Comparison of ENCODE assay signal across 14 cellular contexts in genomic region chr9:123438321-123438720, GRCh38.
DNase-seq lines count a peak whose midpoint lies in the region; ATAC-seq and TF ChIP-seq lines count a peak whose summit lies in the region.
"Had no signal": no experiment of that assay in that cellular context is flagged by ENCODE, and none has a peak within 500 bp of the region (broad histone marks: within the 10 kb centered on the region; RNA-seq: fewer than 3 reads in every experiment).

No MANE protein-coding gene starts in this region.

- no peaks in the 10 kb centered on the region for H3F3A ChIP-seq in smooth muscle cell (ENCODE audit: low read depth)

- dilution Hi-C loops in IMR-90 (cut with HindIII; ENCODE audit: low sequenced_read_pairs, unreplicated experiment): no loop called here

- no peak overlapping the region for H2AK9ac ChIP-seq in IMR-90 (replicated peaks; ENCODE audit: low read depth, low read length, poor library complexity)

- CTCF ChIA-PET in IMR-90 (lab: Yijun Ruan, JAX): no interaction called here

- H3K27ac ChIP-seq in IMR-90 (ENCODE audit: insufficient read depth, low read length) (no peak overlapping the region), smooth muscle cell (ENCODE audit: low read depth) (no peak overlapping the region)
- H3K27ac ChIP-seq: RWPE1 had no signal

- in situ Hi-C loops in IMR-90 (cut with MboI; ENCODE audit: low sequenced_read_pairs): no loop called here

- POLR2A ChIA-PET in IMR-90 (lab: Charles Lee; ENCODE audit: unreplicated experiment): no interaction called here

- no peak overlapping the region for H2AK5ac ChIP-seq in IMR-90 (ENCODE audit: low read depth, low read length)

- no CpG with 5 or more reads among the region's 8 CpGs for WGBS in IMR-90 (ENCODE audit: extremely low coverage in 2 of 2, insufficient read length in 1 of 2), 2 experiments
- WGBS in smooth muscle cell (ENCODE audit: low lambda C conversion rate): 32% methylated on average over 8 of the region's 8 CpGs

- no peak for TF ChIP-seq RAD21 in IMR-90 (IDR thresholded peaks at IDR 0.05; ENCODE audit: low read length)

- H3K79me2 ChIP-seq in smooth muscle cell (ENCODE audit: low read depth): no peaks in the 10 kb centered on the region

- H3K4me1 ChIP-seq in IMR-90 (ENCODE audit: control insufficient read depth, insufficient read depth, low read length): peaks cover 7% of the 10 kb centered on the region
- H3K4me1 ChIP-seq in smooth muscle cell (ENCODE audit: low read depth): peaks cover 28% of the 10 kb centered on the region

- H2BK15ac ChIP-seq in IMR-90 (ENCODE audit: low read depth, low read length): no peak overlapping the region

- no peak for TF ChIP-seq CTCF in IMR-90 (conservative IDR thresholded peaks at IDR 0.05; ENCODE audit: low read depth, low read length)
- TF ChIP-seq CTCF in smooth muscle cell (IDR thresholded peaks at IDR 0.05; ENCODE audit: borderline replicate concordance, insufficient read depth, poor library complexity, severe bottlenecking): no peak

- no peak overlapping the region for H3K23ac ChIP-seq in IMR-90 (ENCODE audit: low read depth, low read length)

- no peak overlapping the region for H4K91ac ChIP-seq in IMR-90 (ENCODE audit: insufficient read depth, low read depth, low read length)

- H3K14ac ChIP-seq in IMR-90 (replicated peaks; ENCODE audit: low read depth, low read length): no peak overlapping the region

- H2AFZ ChIP-seq in IMR-90 (replicated peaks; ENCODE audit: low read length, poor library complexity) (no peak overlapping the region), smooth muscle cell (ENCODE audit: low read depth) (no peak overlapping the region)

- H3K27me3 ChIP-seq in IMR-90 (ENCODE audit: control insufficient read depth, insufficient read depth, low read length): no peaks in the 10 kb centered on the region
- no peaks in the 10 kb centered on the region for H3K27me3 ChIP-seq in smooth muscle cell (ENCODE audit: low read depth)

- H2BK5ac ChIP-seq in IMR-90 (ENCODE audit: low read depth, low read length, poor library complexity, severe bottlenecking): no peak overlapping the region

- no peaks in the 10 kb centered on the region for H3K9me1 ChIP-seq in IMR-90 (ENCODE audit: insufficient read depth, low read length)

- no peak overlapping the region for H3K4ac ChIP-seq in IMR-90 (ENCODE audit: low read depth, low read length)

- H3K56ac ChIP-seq in IMR-90 (ENCODE audit: extremely low read depth, insufficient read depth, low read length): no peak overlapping the region

- H3K9ac ChIP-seq in IMR-90 (ENCODE audit: low read depth, low read length) (no peak overlapping the region), smooth muscle cell (ENCODE audit: low read depth) (no peak overlapping the region)

- no peaks in the 10 kb centered on the region for H3K9me3 ChIP-seq in IMR-90 (ENCODE audit: control insufficient read depth, insufficient read depth, low read length)
- H3K9me3 ChIP-seq in smooth muscle cell (replicated peaks; ENCODE audit: low read depth): no peaks in the 10 kb centered on the region

- H3K4me2 ChIP-seq in IMR-90 (ENCODE audit: low read depth, low read length) (no peak overlapping the region), smooth muscle cell (peak overlapping the region; percentile 18)

- no peak for TF ChIP-seq POLR2A in IMR-90 (IDR thresholded peaks at IDR 0.05; ENCODE audit: low read depth, low read length)

- H3K36me3 ChIP-seq in IMR-90 (ENCODE audit: control insufficient read depth, insufficient read depth, low read length) (peaks cover 2% of the 10 kb centered on the region; the same call in 1 of the 2 replicates), smooth muscle cell (ENCODE audit: low read depth) (no peaks in the 10 kb centered on the region)

- H3K79me1 ChIP-seq in IMR-90 (ENCODE audit: low read depth in 1 of 2, low read length in 2 of 2): no peaks in the 10 kb centered on the region

- intact Hi-C loops in IMR-90 (cut with micrococcal nuclease): no loop called here

- no peak overlapping the region for H3K4me3 ChIP-seq in IMR-90 (ENCODE audit: insufficient read depth, low read depth, low read length)
- no peak overlapping the region for H3K4me3 ChIP-seq in smooth muscle cell

- H4K20me1 ChIP-seq in IMR-90 (ENCODE audit: insufficient read depth, low read length): no peaks in the 10 kb centered on the region
- H4K20me1 ChIP-seq in smooth muscle cell (ENCODE audit: low read depth): no peaks in the 10 kb centered on the region

- DNase-seq in IMR-90 (peak; percentile 19), astrocyte of the hippocampus (ENCODE audit: low read depth, low spot score) (peak; percentile 91), lung microvascular endothelial cell (ENCODE audit: low read depth in 2 of 2) (peak; percentile 26 to 89), smooth muscle cell (lab: John Stamatoyannopoulos, UW; ENCODE audit: unreplicated experiment) (no peak), DMS 273 (lab: John Stamatoyannopoulos, UW; ENCODE audit: unreplicated experiment) (no peak), NCI-H2227 treated with DMSO at 0.1 percent for 48 hours (lab: John Stamatoyannopoulos, UW) (no peak)
- no peak for DNase-seq in activated naive CD4-positive, alpha-beta T cell treated with anti-CD3 and anti-CD28 coated beads, Interleukin-2, amount 50 U/mL, for 16 hours
- DNase-seq: activated CD8-positive, alpha-beta T cell treated with anti-CD3 and anti-CD28 coated beads, Interleukin-2, amount 10 ng/mL, durations not matched to agents 7 days and 5 days; central memory CD4-positive, alpha-beta T cell; DMS 273 treated with DMSO at 0.1 percent for 48 hours; naive thymus-derived CD8-positive, alpha-beta T cell; NCI-H2171; NK-92 treated with Interleukin-12 subunit alpha and Interleukin-12 subunit beta, amount 100 ng/mL, for 24 hours had no signal

- H2BK20ac ChIP-seq in IMR-90 (ENCODE audit: low read depth, low read length): no peak overlapping the region

- no peak overlapping the region for H4K5ac ChIP-seq in IMR-90 (ENCODE audit: low read depth, low read length)

- H4K8ac ChIP-seq in IMR-90 (ENCODE audit: low read depth in 2 of 2, low read length in 2 of 2): no peak overlapping the region

- BruUV-seq in IMR-90 (replicated peaks; lab: Mats Ljungman, UMichigan): no TSS peak

- H2BK120ac ChIP-seq in IMR-90 (ENCODE audit: low read depth, low read length): no peak overlapping the region

- no peak overlapping the region for H3K18ac ChIP-seq in IMR-90 (ENCODE audit: low read depth, low read length)

- peak; percentile 35 for ATAC-seq in IMR-90 (ENCODE audit: low read depth)
- ATAC-seq: activated CD8-positive, alpha-beta T cell treated with anti-CD3 and anti-CD28 coated beads, Interleukin-2, amount 10 ng/mL, durations not matched to agents 7 days and 5 days; naive thymus-derived CD8-positive, alpha-beta T cell had no signal

TF ChIP-seq in IMR-90, 13 proteins besides CTCF, POLR2A, EP300 and RAD21:
- TF ChIP-seq FOS (IDR thresholded peaks at IDR 0.05; ENCODE audit: low read depth, low read length) (no peak), MAFK (IDR thresholded peaks at IDR 0.05; ENCODE audit: low read depth, low read length) (no peak), USF2 (IDR thresholded peaks at IDR 0.05; ENCODE audit: low read depth, low read length) (peak; percentile 37; the same call in 1 of the 2 replicates), NFE2L2 (IDR thresholded peaks at IDR 0.05; ENCODE audit: low read depth, low read length) (no peak), CHD1 (IDR thresholded peaks at IDR 0.05; ENCODE audit: low read depth, low read length) (no peak), SMC3 (IDR thresholded peaks at IDR 0.05; ENCODE audit: low read depth, low read length) (no peak), CEBPB (IDR thresholded peaks at IDR 0.05; ENCODE audit: low read depth, low read length) (0 out of 2 replicates have a peak, but pooled peaks have one; percentile 2), RCOR1 (IDR thresholded peaks at IDR 0.05; ENCODE audit: insufficient replicate concordance, low read length) (no peak)

Comparison
In these comparisons a context has a peak if more than half of its experiments do, and no peak if none do; other contexts are left out.
1. DNase-seq: peak in IMR-90 (single experiment), astrocyte of the hippocampus (single experiment) and lung microvascular endothelial cell (2 of 2); none in smooth muscle cell (single experiment), DMS 273 (single experiment), activated naive CD4-positive, alpha-beta T cell treated with anti-CD3 and anti-CD28 coated beads, Interleukin-2, amount 50 U/mL, for 16 hours (single experiment) and NCI-H2227 treated with DMSO at 0.1 percent for 48 hours (single experiment).